Comparison of ENCODE assay signal across 13 cellular contexts in the genomic region with DNA sequence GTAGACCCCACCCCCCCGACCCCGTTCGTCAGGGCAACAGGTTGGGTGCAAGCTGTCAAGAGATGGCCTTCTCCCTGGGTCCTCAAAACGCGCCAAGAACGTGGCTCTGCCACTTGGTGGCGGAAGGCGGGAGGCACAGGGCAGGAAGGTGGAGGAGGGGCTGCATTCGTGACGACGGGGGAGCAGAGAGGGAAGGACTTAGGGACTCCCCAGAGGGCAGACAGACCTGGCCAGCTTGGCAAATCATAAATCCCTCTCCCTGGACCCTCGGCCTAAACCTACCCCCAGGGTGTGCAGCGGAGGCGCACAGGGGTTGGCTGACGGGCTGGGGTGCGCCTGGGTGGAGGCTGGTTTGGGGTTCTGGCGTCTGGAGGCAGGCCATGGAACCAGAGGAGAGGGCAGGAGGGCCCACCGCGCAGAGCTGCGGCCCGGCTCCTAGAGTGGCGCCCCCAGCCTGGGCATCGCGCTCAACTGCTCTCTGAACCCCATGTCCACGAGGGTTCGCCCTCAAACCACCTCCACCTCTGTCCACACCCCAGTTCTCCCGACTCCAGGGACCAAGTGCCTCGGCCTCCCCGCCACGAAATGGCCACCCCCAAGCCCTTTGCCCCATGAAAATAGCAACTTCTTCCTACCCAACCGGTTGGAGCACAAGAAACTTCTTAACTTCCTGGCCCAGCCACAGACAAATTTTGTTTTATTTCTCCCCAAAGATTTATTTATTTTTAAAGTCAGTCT. TPM values are rescaled to one million over a fixed set of nuclear protein-coding genes. Genes with fewer than 3 reads are reported as not detected.
A peak's percentile ranks its signal among the peaks of the same experiment; 100 is the strongest.
DNase-seq lines count a peak whose midpoint lies in the region; ATAC-seq, FAIRE-seq and TF ChIP-seq lines count a peak whose summit lies in the region.
"Had no signal": no experiment of that assay in that cellular context is flagged by ENCODE, and none has a peak within 500 bp of the region (broad histone marks: within the 10 kb centered on the region; RNA-seq: fewer than 3 reads in every experiment).

No MANE protein-coding gene starts in this region.

- H3K27me3 ChIP-seq in endothelial cell of umbilical vein (ENCODE audit: control insufficient read depth in 2 of 2, insufficient read depth in 2 of 2, low read length in 2 of 2), result peaks cover 13 to 20% of the 10 kb centered on the region in 2 experiments

- H2AFZ ChIP-seq in endothelial cell of umbilical vein (ENCODE audit: low read depth, low read length), result peak overlapping the region; percentile 66

- peaks cover 11% of the 10 kb centered on the region for H3K79me2 ChIP-seq in endothelial cell of umbilical vein (ENCODE audit: control insufficient read depth, insufficient read depth, low read length)

- no TSS peak for BruUV-seq in endothelial cell of umbilical vein (replicated peaks; lab: Mats Ljungman, UMichigan)

- H4K20me1 ChIP-seq in endothelial cell of umbilical vein (replicated peaks; ENCODE audit: control insufficient read depth, extremely low read depth, insufficient read depth, low read length), result no peaks in the 10 kb centered on the region

- H3K27ac ChIP-seq in endothelial cell of umbilical vein (ENCODE audit: insufficient read depth, low read depth, low read length), result no peak overlapping the region
- H3K27ac ChIP-seq: SK-N-MC had no signal

- H3K4me2 ChIP-seq in endothelial cell of umbilical vein (ENCODE audit: insufficient read depth, low read length), result peak overlapping the region; percentile 93

- peaks cover 0 to 3% (median 2%) of the 10 kb centered on the region in 3 donors for H3K9me3 Mint-ChIP-seq in T-cell
- no peaks in the 10 kb centered on the region for H3K9me3 Mint-ChIP-seq in progenitor cell of endocrine pancreas (ENCODE audit: low read depth)

- no peak for TF ChIP-seq POLR2A in endothelial cell of umbilical vein (IDR thresholded peaks at IDR 0.05; ENCODE audit: low read depth, low read length)

- no peak overlapping the region for H3K4me3 ChIP-seq in endothelial cell of umbilical vein (replicated peaks in 1 of 3; ENCODE audit: insufficient read depth in 1 of 3, low read depth in 1 of 3, low read length in 3 of 3)
- H3K4me3 ChIP-seq: SK-N-MC had no signal

- H3K4me3 Mint-ChIP-seq in T-cell, result peak overlapping the region in 2 of 3 donors; percentile 31 to 68
- no peak overlapping the region for H3K4me3 Mint-ChIP-seq in progenitor cell of endocrine pancreas (ENCODE audit: low read depth)
- H3K4me3 Mint-ChIP-seq: memory B cell had no signal

- H3K36me3 Mint-ChIP-seq in T-cell (no peaks in the 10 kb centered on the region), progenitor cell of endocrine pancreas (ENCODE audit: insufficient read depth) (no peaks in the 10 kb centered on the region)
- H3K36me3 Mint-ChIP-seq: memory B cell had no signal

- POLR2A ChIA-PET in T-cell (lab: Charles Lee) (no interaction called here), endothelial cell of umbilical vein (lab: Charles Lee) (no interaction called here)

- CTCF ChIA-PET in T-cell (lab: Charles Lee) (interaction anchor here in 1 of 2 donors (0.5 to 0.6 kb wide), 2 partner anchors 17 to 424 kb away, joined by 3 to 4 read pairs; no protein-coding TSS in a partner anchor), endothelial cell of umbilical vein (lab: Charles Lee) (no interaction called here)

- DNase-seq in DMS 273 (lab: John Stamatoyannopoulos, UW; ENCODE audit: unreplicated experiment) (peak; percentile 16), DMS 273 treated with DMSO at 0.1 percent for 48 hours (lab: John Stamatoyannopoulos, UW) (no peak), T-cell (peak in 7 of 34 experiments; percentile 29 to 49 (median 40)), endothelial cell of umbilical vein (ENCODE audit: low read depth, low spot score) (peak; percentile 16), progenitor cell of endocrine pancreas (ENCODE audit: low spot score, unreplicated experiment) (no peak), NCI-H1694 treated with DMSO at 0.1 percent for 48 hours (lab: John Stamatoyannopoulos, UW) (no peak), NCI-H1105 treated with DMSO at 0.1 percent for 48 hours (lab: John Stamatoyannopoulos, UW) (no peak)
- DNase-seq: NCI-H2029 treated with DMSO at 0.1 percent for 48 hours; stimulated activated CD4-positive, alpha-beta T cell treated with anti-CD3 and anti-CD28 coated beads, Interleukin-12 subunit alpha, Interleukin-12 subunit beta, amount 100 ng/mL, for 4 hours had no signal

- intact Hi-C loops in endothelial cell of umbilical vein (cut with micrococcal nuclease), result no loop called here

- ATAC-seq in T-cell (replicated peaks in 1 of 4) (peak in 3 of 4 experiments; percentile 37 to 53 (median 52)), HG03457 (IDR thresholded peaks at IDR 0.05; ENCODE audit: unreplicated experiment) (no peak)

- dilution Hi-C loops in endothelial cell of umbilical vein (cut with MboI; ENCODE audit: extremely low pct_ligation_motif_present, low sequenced_read_pairs), result no loop called here

- H3K4me1 Mint-ChIP-seq in T-cell (peaks cover 61 to 73% (median 70%) of the 10 kb centered on the region in 3 donors), progenitor cell of endocrine pancreas (ENCODE audit: low read depth) (peaks cover 2% of the 10 kb centered on the region)

- H3K4me1 ChIP-seq in endothelial cell of umbilical vein (ENCODE audit: control insufficient read depth, extremely low read depth, insufficient read depth, low read length), result peaks cover 75% of the 10 kb centered on the region

- no peaks in the 10 kb centered on the region for H3K9me3 ChIP-seq in endothelial cell of umbilical vein (replicated peaks; ENCODE audit: control insufficient read depth, insufficient read depth, low read length)

- no peaks in the 10 kb centered on the region for H3K9me1 ChIP-seq in endothelial cell of umbilical vein (replicated peaks; ENCODE audit: control insufficient read depth, extremely low read depth, insufficient read depth, low read length)

- H3K27ac Mint-ChIP-seq in T-cell, result peak overlapping the region in 1 of 2 donors; percentile 42
- H3K27ac Mint-ChIP-seq in progenitor cell of endocrine pancreas, result no peak overlapping the region

- H3K9ac ChIP-seq in endothelial cell of umbilical vein (replicated peaks; ENCODE audit: extremely low read depth, insufficient read depth, low read length), result no peak overlapping the region

- H3K27me3 Mint-ChIP-seq in T-cell, result peaks cover 76 to 96% of the 10 kb centered on the region in 2 donors
- H3K27me3 Mint-ChIP-seq in progenitor cell of endocrine pancreas, result peaks cover 100% of the 10 kb centered on the region

- H3K36me3 ChIP-seq in endothelial cell of umbilical vein (ENCODE audit: control insufficient read depth in 2 of 2, extremely low read depth in 1 of 2, insufficient read depth in 2 of 2, low read length in 2 of 2), result no peaks in the 10 kb centered on the region

- no peak for FAIRE-seq in endothelial cell of umbilical vein (lab: Jason Lieb, UNC)
- FAIRE-seq: A204.1 had no signal

- no peak for TF ChIP-seq CTCF in endothelial cell of umbilical vein (IDR thresholded peaks at IDR 0.05; ENCODE audit: extremely low read depth in 1 of 2, insufficient read depth in 1 of 2, low read depth in 1 of 2, low read length in 2 of 2)
- peak; percentile 28 for TF ChIP-seq CTCF in progenitor cell of endocrine pancreas (IDR thresholded peaks at IDR 0.05; ENCODE audit: unreplicated experiment)

TF ChIP-seq in endothelial cell of umbilical vein, 7 proteins besides CTCF, POLR2A, EP300 and RAD21:
- TF ChIP-seq EZH2 (IDR thresholded peaks at IDR 0.05; ENCODE audit: borderline replicate concordance, low read depth, low read length, severe bottlenecking), result no peak
- no peak for TF ChIP-seq GATA2 (IDR thresholded peaks at IDR 0.05; ENCODE audit: insufficient read depth, insufficient read length, low read depth, low read length)
- no peak for TF ChIP-seq POLR2AphosphoS5 (IDR thresholded peaks at IDR 0.05; ENCODE audit: insufficient read depth, low read depth, low read length)
- no peak for TF ChIP-seq JUN (IDR thresholded peaks at IDR 0.05; ENCODE audit: borderline replicate concordance, insufficient read depth, insufficient read length, low read depth)
- no peak for TF ChIP-seq MYC (IDR thresholded peaks at IDR 0.05; ENCODE audit: low read depth, low read length)
- TF ChIP-seq MAX (IDR thresholded peaks at IDR 0.05; ENCODE audit: insufficient read depth, insufficient read length), result no peak
- no peak for TF ChIP-seq FOS (IDR thresholded peaks at IDR 0.05; ENCODE audit: borderline replicate concordance, insufficient read depth, low read length)

RNA-seq across cellular contexts. Expression of gene GATA3, which starts 10.8 kb away (rescaled TPM):
- total RNA-seq in T-cell, result 10 to 100 TPM; 47.2 to 98.1 (median 59.9) TPM
- total RNA-seq in endothelial cell of umbilical vein, result 30.9 and 33.0 TPM in 2 replicates
- polyA plus RNA-seq in endothelial cell of umbilical vein, result 7.2 and 9.3 TPM in 2 replicates
- polyA plus RNA-seq in endothelial cell of umbilical vein (2011; cell fraction: cytosol; rRNA removed), result 6.7 and 7.0 TPM in 2 replicates
- polyA plus RNA-seq in endothelial cell of umbilical vein (2011; cell fraction: nucleus; rRNA removed), result 13.5 and 14.3 TPM in 2 replicates
- 16.6 and 19.7 TPM in 2 replicates for polyA plus RNA-seq in endothelial cell of umbilical vein (2012)
- polyA minus RNA-seq in endothelial cell of umbilical vein, result 2.5 TPM in 2 replicates
- not detected for polyA minus RNA-seq in endothelial cell of umbilical vein (2011; cell fraction: cytosol; rRNA and poly(A)+ RNA removed)
- polyA minus RNA-seq in endothelial cell of umbilical vein (2011; cell fraction: nucleus; rRNA and poly(A)+ RNA removed), result 5.0 and 8.9 TPM in 2 replicates
- 2.7 and 4.6 TPM in 2 replicates for total RNA-seq in progenitor cell of endocrine pancreas

Comparison
In these comparisons a context has a peak if more than half of its experiments do, and no peak if none do; other contexts are left out.
1. DNase-seq: peak in DMS 273 (single experiment) and endothelial cell of umbilical vein (single experiment); none in DMS 273 treated with DMSO at 0.1 percent for 48 hours (single experiment), progenitor cell of endocrine pancreas (single experiment), NCI-H1694 treated with DMSO at 0.1 percent for 48 hours (single experiment) and NCI-H1105 treated with DMSO at 0.1 percent for 48 hours (single experiment).